2 cellular contexts compared by ENCODE assay signal in genomic region chr7:101998904-101999236, GRCh38.
TF ChIP-seq lines count a peak whose summit lies in the region.

No MANE protein-coding gene starts in this region.

TF ChIP-seq in SK-N-SH treated with all-trans-retinoic acid at 6 μM for 48 hours, 23 proteins besides CTCF, POLR2A, EP300 and RAD21 (continued from another document):
- TF ChIP-seq CSRNP3 (CRISPR knock-in tag; IDR thresholded peaks at IDR 0.05) (no peak), OSR1 (CRISPR knock-in tag; IDR thresholded peaks at IDR 0.05) (no peak), ARNTL (CRISPR knock-in tag; IDR thresholded peaks at IDR 0.05; ENCODE audit: borderline replicate concordance, low read depth) (no peak)
TF ChIP-seq in SK-N-SH treated with all-trans-retinoic acid at 6 μM for 48 hours: peak in this region for 0.

TF ChIP-seq in HepG2, 621 proteins besides CTCF, POLR2A, EP300 and RAD21 (continued from another document):
- no peak for TF ChIP-seq ATF2 (CRISPR knock-in tag; IDR thresholded peaks at IDR 0.05)
- TF ChIP-seq ZNF501 (CRISPR knock-in tag; IDR thresholded peaks at IDR 0.05), result no peak
- TF ChIP-seq CAMTA2 (CRISPR knock-in tag; IDR thresholded peaks at IDR 0.05; ENCODE audit: borderline replicate concordance), result no peak
- no peak for TF ChIP-seq U2AF1 (optimal IDR thresholded peaks at IDR 0.05; ENCODE audit: low read depth, low read length)
- TF ChIP-seq ZNF572 (CRISPR knock-in tag; IDR thresholded peaks at IDR 0.05), result no peak
- TF ChIP-seq HOXA9 (CRISPR knock-in tag; IDR thresholded peaks at IDR 0.05; ENCODE audit: borderline replicate concordance), result no peak
- no peak for TF ChIP-seq IRF1 (CRISPR knock-in tag; IDR thresholded peaks at IDR 0.05; ENCODE audit: low read depth)
- no peak for TF ChIP-seq ZC3H13 (CRISPR knock-in tag; IDR thresholded peaks at IDR 0.05)
- TF ChIP-seq ZNF337 (CRISPR knock-in tag; IDR thresholded peaks at IDR 0.05; ENCODE audit: borderline replicate concordance, low read depth), result no peak
- TF ChIP-seq ETV5 (CRISPR knock-in tag; IDR thresholded peaks at IDR 0.05; ENCODE audit: borderline replicate concordance), result no peak
